Comparison of ENCODE assay signal across 8 cellular contexts in the genomic region with DNA sequence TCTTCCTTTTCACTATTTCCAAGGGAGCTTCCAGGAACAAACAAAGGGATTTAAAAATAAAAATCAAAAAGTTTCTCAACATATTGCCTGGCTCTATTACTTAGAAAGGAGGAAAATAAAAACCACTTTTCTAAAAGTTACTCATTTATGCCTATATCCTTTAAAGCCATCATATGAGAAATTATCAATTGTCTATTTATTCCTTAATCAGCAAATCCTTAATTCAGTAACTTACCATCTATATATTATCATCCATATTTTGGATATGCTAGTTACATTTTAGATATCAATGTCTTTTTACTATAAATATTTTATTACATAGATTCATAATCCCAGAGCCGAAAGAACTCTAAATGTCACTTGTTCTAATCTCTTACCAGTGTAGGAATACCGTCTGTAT.
"Had no signal": no experiment of that assay in that cellular context is flagged by ENCODE, and none has a peak within 500 bp of the region (broad histone marks: within the 10 kb centered on the region; RNA-seq: fewer than 3 reads in every experiment).

No MANE protein-coding gene starts in this region.

- FAIRE-seq: H1, H54, HTR-8/SVneo had no signal

- H3K9ac ChIP-seq: KMS-11 had no signal

- H3K4me3 ChIP-seq: GM23338 had no signal

- H3K4me2 ChIP-seq: GM23338, KMS-11 had no signal

- H2AFZ ChIP-seq: GM23338 had no signal

- ATAC-seq: GM23338 had no signal

- DNase-seq: H9, HCEC 1CT, KBM-7 had no signal

- H3K27ac ChIP-seq: KMS-11 had no signal
